In the genomic region with DNA sequence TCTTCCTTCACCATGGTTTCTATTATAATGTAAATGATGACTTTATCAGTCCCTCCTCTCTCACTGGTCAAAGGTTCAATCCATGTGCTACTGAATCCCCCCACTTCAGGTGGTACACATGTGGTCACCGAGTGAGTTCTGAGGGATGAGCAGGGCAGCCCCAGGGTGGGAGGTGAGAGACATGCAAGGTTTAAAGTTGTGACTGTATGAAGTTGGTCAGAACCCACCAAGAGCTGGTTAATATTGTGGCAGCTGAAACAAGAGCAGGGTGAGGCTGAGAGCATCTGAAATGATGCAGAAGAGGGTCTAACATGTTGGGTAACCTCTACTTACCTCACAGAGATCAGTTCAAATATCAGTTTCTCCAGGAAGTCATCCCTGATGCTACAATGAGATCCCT, we compare ENCODE assay signal across 30 cellular contexts.
A peak's percentile ranks its signal among the peaks of the same experiment; 100 is the strongest.
DNase-seq lines count a peak whose midpoint lies in the region; ATAC-seq, FAIRE-seq and TF ChIP-seq lines count a peak whose summit lies in the region.
"Had no signal": no experiment of that assay in that cellular context is flagged by ENCODE, and none has a peak within 500 bp of the region (broad histone marks: within the 10 kb centered on the region; RNA-seq: fewer than 3 reads in every experiment).

No MANE protein-coding gene starts in this region.

- H3K9me3 Mint-ChIP-seq in CD4-positive, alpha-beta T cell, result no peaks in the 10 kb centered on the region

- H3K79me2 ChIP-seq in GM12878 (ENCODE audit: control insufficient read depth, insufficient read depth, low read length), result no peaks in the 10 kb centered on the region

- TF ChIP-seq RAD21 in GM12878 (IDR thresholded peaks at IDR 0.05; ENCODE audit: insufficient read depth, low read depth, low read length), result no peak

- H3K4me2 ChIP-seq in GM12878 (ENCODE audit: control insufficient read depth, insufficient read depth), result no peak overlapping the region; the same call in 1 of the 2 replicates
- H3K4me2 ChIP-seq: A549, smooth muscle cell had no signal

- intact Hi-C loops in GM12878 (cut with micrococcal nuclease; ENCODE audit: unreplicated experiment), result loop anchor here (2.0 to 5.0 kb wide), 3 partner anchors 36 to 115 kb away; no protein-coding TSS in a partner anchor
- intact Hi-C loops in CD4-positive, alpha-beta T cell (cut with DNase I, micrococcal nuclease), result no loop called here

- DNase-seq in GM12878 (ENCODE audit: low read depth, low spot score) (no peak), NCI-H526 treated with DMSO at 0.1 percent for 48 hours (lab: John Stamatoyannopoulos, UW) (no peak), urothelium cell line (ENCODE audit: low spot score) (no peak)
- DNase-seq in activated naive CD4-positive, alpha-beta T cell treated with anti-CD3 and anti-CD28 coated beads, Interleukin-2, amount 50 U/mL, for 16 hours, result no peak
- no peak for DNase-seq in CD4-positive, alpha-beta T cell
- DNase-seq: activated CD4-positive, alpha-beta T cell treated with anti-CD3 and anti-CD28 coated beads for 48 hours; activated naive CD4-positive, alpha-beta T cell treated with anti-CD3 and anti-CD28 coated beads, Interleukin-2, amount 10 ng/mL, durations not matched to agents 7 days and 5 days; aorta; cortex of kidney; DMS53; endodermal cell; esophagus squamous epithelium; hypothalamus; left ventricle myocardium superior; midbrain; naive thymus-derived CD8-positive, alpha-beta T cell; NCI-H1092; NCI-H1930; NCI-H69; ovary; stimulated activated CD4-positive, alpha-beta T cell treated with anti-CD3 and anti-CD28 coated beads, Interleukin-2, amount 100 ng/mL, for 24 hours had no signal

- no peak for TF ChIP-seq POLR2A in GM12878 (IDR thresholded peaks at IDR 0.05; ENCODE audit: low read depth, low read length)

- H3K9ac ChIP-seq in GM12878 (ENCODE audit: control insufficient read depth, insufficient read depth, low read length), result no peak overlapping the region

- no peak overlapping the region for H3K27ac Mint-ChIP-seq in CD4-positive, alpha-beta T cell
- H3K27ac Mint-ChIP-seq: activated naive CD4-positive, alpha-beta T cell treated with anti-CD3 and anti-CD28 coated beads, Interleukin-2, amount 10 ng/mL, durations not matched to agents 7 days and 5 days; endodermal cell; naive thymus-derived CD8-positive, alpha-beta T cell; T-helper 2 cell treated with Interferon-gamma antibody and Interleukin-4, amounts not matched to agents 5 μg/mL and 100 μg/mL, for 36 hours had no signal

- no peaks in the 10 kb centered on the region for H3K27me3 ChIP-seq in GM12878 (replicated peaks in 1 of 2; ENCODE audit: control insufficient read depth in 2 of 2, insufficient read depth in 2 of 2, low read length in 1 of 2)
- H3K27me3 ChIP-seq in CD4-positive, alpha-beta T cell (ENCODE audit: control insufficient read depth, insufficient read depth, low read length), result no peaks in the 10 kb centered on the region
- H3K27me3 ChIP-seq: cardiac muscle cell, esophagus squamous epithelium, ovary had no signal

- SMC1A ChIA-PET in GM12878 (lab: Charles Lee; ENCODE audit: uncharacterized antibody, unreplicated experiment), result interaction anchor here (1.0 to 1.7 kb wide), 5 partner anchors 13 to 172 kb away, joined by 3 to 6 read pairs (median 5); no protein-coding TSS in a partner anchor

- no peak overlapping the region for H2AFZ ChIP-seq in GM12878 (ENCODE audit: control insufficient read depth, low read depth, low read length)

- RAD21 ChIA-PET in GM12878 (lab: Charles Lee; ENCODE audit: unreplicated experiment), result interaction anchor here (0.7 kb wide), 1 partner anchor 48 kb away, joined by 3 read pairs; no protein-coding TSS in a partner anchor

- no peaks in the 10 kb centered on the region for H3K36me3 Mint-ChIP-seq in CD4-positive, alpha-beta T cell (ENCODE audit: low read depth)
- H3K36me3 Mint-ChIP-seq: activated naive CD4-positive, alpha-beta T cell treated with anti-CD3 and anti-CD28 coated beads, Interleukin-2, amount 10 ng/mL, durations not matched to agents 7 days and 5 days; naive thymus-derived CD8-positive, alpha-beta T cell had no signal

- no TSS peak for BruUV-seq in GM12878 (replicated peaks; lab: Mats Ljungman, UMichigan)

- peak in 1 of 2 experiments; percentile 14; a peak in 1 of 4 replicates for TF ChIP-seq EP300 in GM12878 (IDR thresholded peaks at IDR 0.05; ENCODE audit: borderline replicate concordance in 1 of 2, control insufficient read depth in 1 of 2, low read depth in 2 of 2, low read length in 2 of 2)

- in situ Hi-C loops in GM12878 (cut with MboI), result no loop called here

- H3K4me3 Mint-ChIP-seq in CD4-positive, alpha-beta T cell, result no peak overlapping the region
- H3K4me3 Mint-ChIP-seq: activated naive CD4-positive, alpha-beta T cell treated with anti-CD3 and anti-CD28 coated beads, Interleukin-2, amount 10 ng/mL, durations not matched to agents 7 days and 5 days; endodermal cell; naive thymus-derived CD8-positive, alpha-beta T cell; T-helper 2 cell treated with Interferon-gamma antibody and Interleukin-4, amounts not matched to agents 5 μg/mL and 100 μg/mL, for 36 hours had no signal

- 22% methylated on average over 1 of the region's 1 CpG for WGBS in GM12878 (ENCODE audit: insufficient coverage, insufficient replicate concordance, low lambda C conversion rate, missing lambda C conversion rate)

- POLR2A ChIA-PET in GM12878 (lab: Charles Lee), result interaction anchor here (1.5 kb wide), 1 partner anchor 35 kb away, joined by 4 read pairs; no protein-coding TSS in a partner anchor
- POLR2A ChIA-PET in CD4-positive, alpha-beta T cell (lab: Charles Lee), result no interaction called here

- no peaks in the 10 kb centered on the region for H3K4me1 Mint-ChIP-seq in CD4-positive, alpha-beta T cell (ENCODE audit: low read depth)
- H3K4me1 Mint-ChIP-seq: activated naive CD4-positive, alpha-beta T cell treated with anti-CD3 and anti-CD28 coated beads, Interleukin-2, amount 10 ng/mL, durations not matched to agents 7 days and 5 days had no signal

- no peak for FAIRE-seq in GM12878 (lab: Jason Lieb, UNC)
- FAIRE-seq in urothelium cell line (lab: Jason Lieb, UNC), result no peak
- FAIRE-seq: A549, frontal cortex, G401.6 had no signal

- TF ChIP-seq CTCF in GM12878 (IDR thresholded peaks at IDR 0.05 in 2 of 3, conservative IDR thresholded peaks at IDR 0.05 in 1 of 3; ENCODE audit: control insufficient read depth in 2 of 3, extremely low read depth in 1 of 3, insufficient read depth in 1 of 3, low read depth in 3 of 3, low read length in 3 of 3), result no peak
- no peak for TF ChIP-seq CTCF in CD4-positive, alpha-beta T cell (IDR thresholded peaks at IDR 0.05)

- no peaks in the 10 kb centered on the region for H3K9me3 ChIP-seq in GM12878 (replicated peaks; ENCODE audit: control insufficient read depth, insufficient read depth, low read length)
- no peaks in the 10 kb centered on the region for H3K9me3 ChIP-seq in CD4-positive, alpha-beta T cell (ENCODE audit: control insufficient read depth, low read length)
- H3K9me3 ChIP-seq: A549, esophagus squamous epithelium, ovary had no signal

- CTCF ChIA-PET in GM12878 (lab: Yijun Ruan, JAX), result interaction anchor here (1.3 kb wide), 1 partner anchor 171 kb away, joined by 3 read pairs; no protein-coding TSS in a partner anchor
- CTCF ChIA-PET in CD4-positive, alpha-beta T cell (lab: Charles Lee), result interaction anchor here (1.0 kb wide), 1 partner anchor 25 kb away, joined by 4 read pairs; no protein-coding TSS in a partner anchor

- no peaks in the 10 kb centered on the region for H3K27me3 Mint-ChIP-seq in CD4-positive, alpha-beta T cell
- H3K27me3 Mint-ChIP-seq: activated naive CD4-positive, alpha-beta T cell treated with anti-CD3 and anti-CD28 coated beads, Interleukin-2, amount 10 ng/mL, durations not matched to agents 7 days and 5 days; naive thymus-derived CD8-positive, alpha-beta T cell had no signal

- peak; percentile 58 for ATAC-seq in GM18498 (IDR thresholded peaks at IDR 0.05; ENCODE audit: unreplicated experiment)
- ATAC-seq in GM19395 (IDR thresholded peaks at IDR 0.05; ENCODE audit: unreplicated experiment), result peak; percentile 45
- peak; percentile 44 for ATAC-seq in HG03354 (IDR thresholded peaks at IDR 0.05; ENCODE audit: poor library complexity, severe bottlenecking, unreplicated experiment)
- peak; percentile 66 for ATAC-seq in GM12878
- ATAC-seq in CD4-positive, alpha-beta T cell (ENCODE audit: poor library complexity), result no peak
- ATAC-seq: A549; left ventricle myocardium superior; naive thymus-derived CD8-positive, alpha-beta T cell had no signal

- peaks cover 3% of the 10 kb centered on the region for H3K4me1 ChIP-seq in GM12878 (ENCODE audit: control insufficient read depth, insufficient read depth, low read length)
- H3K4me1 ChIP-seq: A549, esophagus squamous epithelium had no signal

- no peak overlapping the region for H3K27ac ChIP-seq in GM12878 (ENCODE audit: control insufficient read depth, insufficient read depth)
- H3K27ac ChIP-seq in CD4-positive, alpha-beta T cell (ENCODE audit: low read depth, low read length), result no peak overlapping the region
- H3K27ac ChIP-seq: A549, cardiac muscle cell, esophagus squamous epithelium, ovary had no signal

- no peaks in the 10 kb centered on the region for H4K20me1 ChIP-seq in GM12878 (ENCODE audit: control insufficient read depth, insufficient read depth)

- no peak overlapping the region for H3K4me3 ChIP-seq in GM12878
- H3K4me3 ChIP-seq: A549, cardiac muscle cell, esophagus squamous epithelium, ovary, smooth muscle cell had no signal

- no peaks in the 10 kb centered on the region for H3K36me3 ChIP-seq in GM12878 (ENCODE audit: control insufficient read depth in 2 of 2, insufficient read depth in 2 of 2, low read length in 1 of 2)
- H3K36me3 ChIP-seq: cardiac muscle cell, esophagus squamous epithelium, ovary had no signal

TF ChIP-seq in GM12878, 131 proteins besides CTCF, POLR2A, EP300 and RAD21 (continues in another document):
- TF ChIP-seq TBL1XR1 (IDR thresholded peaks at IDR 0.05; ENCODE audit: low read depth, low read length), result no peak
- TF ChIP-seq MEF2B (IDR thresholded peaks at IDR 0.05; ENCODE audit: partially characterized antibody, poor library complexity, severe bottlenecking), result peak; percentile 8
- TF ChIP-seq, protein P1, sequence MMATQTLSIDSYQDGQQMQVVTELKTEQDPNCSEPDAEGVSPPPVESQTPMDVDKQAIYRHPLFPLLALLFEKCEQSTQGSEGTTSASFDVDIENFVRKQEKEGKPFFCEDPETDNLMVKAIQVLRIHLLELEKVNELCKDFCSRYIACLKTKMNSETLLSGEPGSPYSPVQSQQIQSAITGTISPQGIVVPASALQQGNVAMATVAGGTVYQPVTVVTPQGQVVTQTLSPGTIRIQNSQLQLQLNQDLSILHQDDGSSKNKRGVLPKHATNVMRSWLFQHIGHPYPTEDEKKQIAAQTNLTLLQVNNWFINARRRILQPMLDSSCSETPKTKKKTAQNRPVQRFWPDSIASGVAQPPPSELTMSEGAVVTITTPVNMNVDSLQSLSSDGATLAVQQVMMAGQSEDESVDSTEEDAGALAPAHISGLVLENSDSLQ (IDR thresholded peaks at IDR 0.05), result no peak
- no peak for TF ChIP-seq HCFC1 (IDR thresholded peaks at IDR 0.05; ENCODE audit: low read length)
- TF ChIP-seq NR2F1 (conservative IDR thresholded peaks at IDR 0.05), result no peak
- TF ChIP-seq MTA2 (IDR thresholded peaks at IDR 0.05; ENCODE audit: low read depth), result peak; percentile 49; the same call in 1 of the 2 replicates
